ENCODE assay signal across 10 cellular contexts in genomic region chr1:36159614-36160387, GRCh38. TPM values are rescaled to one million over a fixed set of nuclear protein-coding genes. Genes with fewer than 3 reads are reported as not detected.
A peak's percentile ranks its signal among the peaks of the same experiment; 100 is the strongest.
DNase-seq lines count a peak whose midpoint lies in the region; ATAC-seq, FAIRE-seq and TF ChIP-seq lines count a peak whose summit lies in the region.
"Had no signal": no experiment of that assay in that cellular context is flagged by ENCODE, and none has a peak within 500 bp of the region (broad histone marks: within the 10 kb centered on the region; RNA-seq: fewer than 3 reads in every experiment).

No MANE protein-coding gene starts in this region.

- no peak overlapping the region for H3K4me2 ChIP-seq in HepG2 (ENCODE audit: low read depth, low read length)

- no peak overlapping the region for H2AFZ ChIP-seq in HepG2 (ENCODE audit: low read length)

- in situ Hi-C loops in HepG2 (cut with HindIII; ENCODE audit: extremely low pct_ligation_motif_present, low pct_unique_long_range_greater_than_20kb), result no loop called here

- TF ChIP-seq CTCF in ascending aorta (IDR thresholded peaks at IDR 0.05), result no peak
- TF ChIP-seq CTCF in tibial nerve (IDR thresholded peaks at IDR 0.05), result no peak
- no peak for TF ChIP-seq CTCF in HepG2 (CRISPR knock-in tag; IDR thresholded peaks at IDR 0.05)

- CTCF ChIA-PET in HepG2 (lab: Yijun Ruan, JAX; ENCODE audit: low intra/inter-chr PET ratio, low total read pairs), result no interaction called here

- H3K4me1 ChIP-seq in ascending aorta (peaks cover 41 to 52% of the 10 kb centered on the region in 2 donors), mesodermal cell (ENCODE audit: control insufficient read depth, insufficient read depth, low read length, poor library complexity, severe bottlenecking) (peaks cover 51% of the 10 kb centered on the region), tibial nerve (peaks cover 0 to 76% (median 52%) of the 10 kb centered on the region in 4 donors), HepG2 (ENCODE audit: insufficient read depth, low read length) (peaks cover 38% of the 10 kb centered on the region)

- H3K36me3 Mint-ChIP-seq in activated CD4-positive, alpha-beta T cell treated with anti-CD3 and anti-CD28 coated beads, Interleukin-2, amount 10 ng/mL, durations not matched to agents 24 days and 14 days (ENCODE audit: low read depth), result peaks cover 38% of the 10 kb centered on the region

- TF ChIP-seq RAD21 in HepG2 (CRISPR knock-in tag; IDR thresholded peaks at IDR 0.05), result no peak

- no peaks in the 10 kb centered on the region for H3K27me3 Mint-ChIP-seq in activated CD4-positive, alpha-beta T cell treated with anti-CD3 and anti-CD28 coated beads, Interleukin-2, amount 10 ng/mL, durations not matched to agents 24 days and 14 days

- TF ChIP-seq POLR2A in tibial nerve (IDR thresholded peaks at IDR 0.05) (no peak), HepG2 (IDR thresholded peaks at IDR 0.05; ENCODE audit: insufficient read depth in 1 of 2, low read depth in 2 of 2, low read length in 2 of 2) (no peak)

- no peak for FAIRE-seq in HepG2 (lab: Jason Lieb, UNC)

- peak overlapping the region; percentile 90 to 100 for H3K27ac ChIP-seq in ascending aorta
- H3K27ac ChIP-seq in mesodermal cell (ENCODE audit: low read depth, low read length, severe bottlenecking), result peak overlapping the region; percentile 16
- peak overlapping the region; percentile 83 to 99 (median 91) for H3K27ac ChIP-seq in tibial nerve
- no peak overlapping the region for H3K27ac ChIP-seq in HepG2 (ENCODE audit: extremely low read length, insufficient read depth, low read length)

- TF ChIP-seq EP300 in tibial nerve (IDR thresholded peaks at IDR 0.05) (no peak), HepG2 (IDR thresholded peaks at IDR 0.05; ENCODE audit: low read depth in 2 of 2, low read length in 2 of 2) (no peak), HepG2 (CRISPR knock-in tag; IDR thresholded peaks at IDR 0.05; ENCODE audit: borderline replicate concordance) (no peak)

- H3K9ac ChIP-seq in HepG2 (ENCODE audit: insufficient read depth, low read depth, low read length), result no peak overlapping the region

- H3K4me3 Mint-ChIP-seq in activated CD4-positive, alpha-beta T cell treated with anti-CD3 and anti-CD28 coated beads, Interleukin-2, amount 10 ng/mL, durations not matched to agents 24 days and 14 days, result peak overlapping the region; percentile 88

- H3K9me3 Mint-ChIP-seq in activated CD4-positive, alpha-beta T cell treated with anti-CD3 and anti-CD28 coated beads, Interleukin-2, amount 10 ng/mL, durations not matched to agents 24 days and 14 days, result no peaks in the 10 kb centered on the region

- peaks cover 63% of the 10 kb centered on the region for H3K4me1 Mint-ChIP-seq in activated CD4-positive, alpha-beta T cell treated with anti-CD3 and anti-CD28 coated beads, Interleukin-2, amount 10 ng/mL, durations not matched to agents 24 days and 14 days

- H3K27ac Mint-ChIP-seq in activated CD4-positive, alpha-beta T cell treated with anti-CD3 and anti-CD28 coated beads, Interleukin-2, amount 10 ng/mL, durations not matched to agents 24 days and 14 days, result peak overlapping the region; percentile 99

- H3K27me3 ChIP-seq in ascending aorta (no peaks in the 10 kb centered on the region), tibial nerve (no peaks in the 10 kb centered on the region), HepG2 (ENCODE audit: control insufficient read depth in 1 of 2, insufficient read depth in 2 of 2, low read length in 2 of 2) (no peaks in the 10 kb centered on the region)

- POLR2A ChIA-PET in HepG2 (lab: Yijun Ruan, JAX), result interaction anchor here (1.2 kb wide), 1 partner anchor 227 kb away, joined by 3 read pairs; no protein-coding TSS in a partner anchor

- peaks cover 5% of the 10 kb centered on the region for H3K79me2 ChIP-seq in HepG2 (ENCODE audit: insufficient read depth, low read length)

- no peaks in the 10 kb centered on the region for H3K9me3 ChIP-seq in ascending aorta
- H3K9me3 ChIP-seq in mesodermal cell (ENCODE audit: control insufficient read depth, low read length), result no peaks in the 10 kb centered on the region
- no peaks in the 10 kb centered on the region for H3K9me3 ChIP-seq in tibial nerve
- no peaks in the 10 kb centered on the region for H3K9me3 ChIP-seq in HepG2 (ENCODE audit: low read length)

- peaks cover 0 to 2% of the 10 kb centered on the region in 2 donors for H3K36me3 ChIP-seq in ascending aorta
- H3K36me3 ChIP-seq in mesodermal cell (ENCODE audit: control insufficient read depth, insufficient read depth, low read length), result peaks cover 60% of the 10 kb centered on the region
- no peaks in the 10 kb centered on the region for H3K36me3 ChIP-seq in tibial nerve
- no peaks in the 10 kb centered on the region; a peak in 1 of 5 replicates for H3K36me3 ChIP-seq in HepG2 (replicated peaks in 1 of 2; ENCODE audit: control insufficient read depth in 1 of 2, insufficient read depth in 2 of 2, low read length in 2 of 2)

- DNase-seq in activated CD4-positive, alpha-beta T cell treated with anti-CD3 and anti-CD28 coated beads, Interleukin-2, amount 10 ng/mL, durations not matched to agents 24 days and 14 days, result no peak
- no peak for DNase-seq in activated CD4-positive, alpha-beta T cell treated with anti-CD3 and anti-CD28 coated beads for 4 hours
- DNase-seq in ascending aorta (ENCODE audit: low spot score in 2 of 2), result no peak
- DNase-seq in tibial nerve (ENCODE audit: low spot score in 2 of 2), result no peak
- DNase-seq in HepG2 (ENCODE audit: low spot score), result no peak
- no peak for DNase-seq in NCI-H1694 (lab: John Stamatoyannopoulos, UW)
- DNase-seq: activated effector memory CD4-positive, alpha-beta T cell treated with Interleukin-2 at 50 U/mL for 16 hours; NCI-H187 treated with DMSO at 0.1 percent for 48 hours had no signal

- ATAC-seq in HepG2 (no peak), GM18511 (IDR thresholded peaks at IDR 0.05; ENCODE audit: unreplicated experiment) (no peak)

- H4K20me1 ChIP-seq in HepG2 (ENCODE audit: insufficient read depth, low read length), result no peaks in the 10 kb centered on the region

- H3K4me3 ChIP-seq in ascending aorta (peak overlapping the region in 1 of 2 donors; percentile 63), mesodermal cell (ENCODE audit: extremely low read depth, insufficient read depth, low read length, poor library complexity, severe bottlenecking) (no peak overlapping the region), tibial nerve (no peak overlapping the region), HepG2 (replicated peaks in 1 of 3; ENCODE audit: insufficient read depth in 1 of 3, low read depth in 2 of 3, low read length in 3 of 3) (no peak overlapping the region)

- no TSS peak for BruUV-seq in HepG2 (replicated peaks; lab: Mats Ljungman, UMichigan)

- WGBS in mesodermal cell (ENCODE audit: insufficient coverage in 2 of 2), 2 experiments, result 92 to 98% methylated on average over 9 to 10 of the region's 10 CpGs
- WGBS in tibial nerve, 2 donors, result 80 to 81% methylated on average over 10 of the region's 10 CpGs
- WGBS in HepG2 (ENCODE audit: low lambda C conversion rate), result 92% methylated on average over 10 of the region's 10 CpGs

- intact Hi-C loops in activated CD4-positive, alpha-beta T cell treated with anti-CD3 and anti-CD28 coated beads, Interleukin-2, amount 10 ng/mL, durations not matched to agents 24 days and 14 days (cut with micrococcal nuclease), result loop anchor here (1.0 to 5.0 kb wide), 2 partner anchors 10 to 1318 kb away; partner anchors contain the start of gene TRAPPC3
- intact Hi-C loops in ascending aorta (cut with DNase I) (loop anchor here (10.0 kb wide), 1 partner anchor 225 kb away; the partner anchor contains the start of gene STK40), HepG2 (cut with micrococcal nuclease; ENCODE audit: unreplicated experiment) (loop anchor here (10.0 kb wide), 1 partner anchor 65 kb away; the partner anchor contains the start of gene THRAP3)

RNA-seq across cellular contexts. Expression of gene MAP7D1, which starts 3.8 kb away (rescaled TPM):
- 170 and 177 TPM in 2 replicates for total RNA-seq in activated CD4-positive, alpha-beta T cell treated with anti-CD3 and anti-CD28 coated beads, Interleukin-2, amount 10 ng/mL, durations not matched to agents 24 days and 14 days
- total RNA-seq in ascending aorta (209 TPM), tibial nerve (100 to 1,000 TPM in 3 of 4 donors, 10 to 100 TPM in 1; 85.0 to 184 (median 121) TPM), HepG2 (2016; rRNA removed; fragmentation: Illumina TruSeq; extraction: Trizol) (5.5 and 7.2 TPM in 2 replicates)
- 148 TPM for polyA plus RNA-seq in mesodermal cell (2013, experiment 1 of 2)
- polyA plus RNA-seq in mesodermal cell (2013, experiment 2 of 2), result 124 TPM
- 2.9 and 3.9 TPM in 2 replicates for total RNA-seq in HepG2 (2016; cell fraction: cytosol; rRNA removed; fragmentation: Illumina TruSeq; extraction: Trizol; ENCODE audit: low read depth)
- 6.3 and 7.8 TPM in 2 replicates for total RNA-seq in HepG2 (2016; cell fraction: insoluble cytoplasmic fraction; rRNA removed; fragmentation: Illumina TruSeq; extraction: Trizol)
- 4.2 TPM in 2 replicates for total RNA-seq in HepG2 (2016; cell fraction: membrane; rRNA removed; fragmentation: Illumina TruSeq; extraction: Trizol)
- 6.1 and 7.9 TPM in 2 replicates for total RNA-seq in HepG2 (2016; cell fraction: nucleus; rRNA removed; fragmentation: Illumina TruSeq; extraction: Trizol)
- polyA plus RNA-seq in HepG2 (2011; rRNA removed), result 5.6 and 6.8 TPM in 2 replicates
- 4.7 and 5.2 TPM in 2 replicates for polyA plus RNA-seq in HepG2 (2011; cell fraction: cytosol; rRNA removed)
- polyA plus RNA-seq in HepG2 (2011; cell fraction: nucleus; rRNA removed), result 14.7 and 14.9 TPM in 2 replicates
- polyA plus RNA-seq in HepG2 (2012), result 7.7 and 14.1 TPM in 2 replicates
- 1.7 and 2.4 TPM in 2 replicates for polyA plus RNA-seq in HepG2 (2016; cell fraction: cytosol; fragmentation: Illumina TruSeq; extraction: Trizol; ENCODE audit: low read depth)
- polyA plus RNA-seq in HepG2 (2016; cell fraction: insoluble cytoplasmic fraction; fragmentation: Illumina TruSeq; extraction: Trizol; ENCODE audit: low read depth), result 14.2 and 15.7 TPM in 2 replicates
- polyA plus RNA-seq in HepG2 (2016; cell fraction: membrane; fragmentation: Illumina TruSeq; extraction: Trizol; ENCODE audit: low read depth), result 4.5 and 4.6 TPM in 2 replicates
- 19.3 and 21.5 TPM in 2 replicates for polyA plus RNA-seq in HepG2 (2016; cell fraction: nucleus; fragmentation: Illumina TruSeq; extraction: Trizol; ENCODE audit: insufficient read depth, low read depth)
- polyA minus RNA-seq in HepG2 (2011; rRNA and poly(A)+ RNA removed; ENCODE audit: low replicate concordance), result 8.3 and 16.3 TPM in 2 replicates
- polyA minus RNA-seq in HepG2 (2011; cell fraction: cytosol; rRNA and poly(A)+ RNA removed), result 6.0 and 8.5 TPM in 2 replicates
- polyA minus RNA-seq in HepG2 (2011; cell fraction: nucleus; rRNA and poly(A)+ RNA removed), result 4.0 and 7.2 TPM in 2 replicates

RNA-seq across cellular contexts. Expression of gene TRAPPC3, which starts 10.5 kb away (rescaled TPM):
- 71.2 and 72.4 TPM in 2 replicates for total RNA-seq in activated CD4-positive, alpha-beta T cell treated with anti-CD3 and anti-CD28 coated beads, Interleukin-2, amount 10 ng/mL, durations not matched to agents 24 days and 14 days
- 52.0 TPM for total RNA-seq in ascending aorta
- polyA plus RNA-seq in mesodermal cell (2013, experiment 1 of 2), result 61.7 TPM
- 55.2 TPM for polyA plus RNA-seq in mesodermal cell (2013, experiment 2 of 2)
- total RNA-seq in tibial nerve, result 10 to 100 TPM; 48.0 to 90.4 (median 69.1) TPM
- 62.4 and 66.7 TPM in 2 replicates for total RNA-seq in HepG2 (2016; rRNA removed; fragmentation: Illumina TruSeq; extraction: Trizol)
- 33.8 and 35.1 TPM in 2 replicates for total RNA-seq in HepG2 (2016; cell fraction: cytosol; rRNA removed; fragmentation: Illumina TruSeq; extraction: Trizol; ENCODE audit: low read depth)
- total RNA-seq in HepG2 (2016; cell fraction: insoluble cytoplasmic fraction; rRNA removed; fragmentation: Illumina TruSeq; extraction: Trizol), result 67.4 and 70.9 TPM in 2 replicates
- 51.3 and 59.4 TPM in 2 replicates for total RNA-seq in HepG2 (2016; cell fraction: membrane; rRNA removed; fragmentation: Illumina TruSeq; extraction: Trizol)
- total RNA-seq in HepG2 (2016; cell fraction: nucleus; rRNA removed; fragmentation: Illumina TruSeq; extraction: Trizol), result 32.1 and 40.4 TPM in 2 replicates
- polyA plus RNA-seq in HepG2 (2011; rRNA removed), result 48.0 and 53.7 TPM in 2 replicates
- 54.6 and 63.8 TPM in 2 replicates for polyA plus RNA-seq in HepG2 (2011; cell fraction: cytosol; rRNA removed)
- polyA plus RNA-seq in HepG2 (2011; cell fraction: nucleus; rRNA removed), result 23.5 and 23.9 TPM in 2 replicates
- polyA plus RNA-seq in HepG2 (2012), result 39.6 and 48.9 TPM in 2 replicates
- 32.8 and 40.4 TPM in 2 replicates for polyA plus RNA-seq in HepG2 (2016; cell fraction: cytosol; fragmentation: Illumina TruSeq; extraction: Trizol; ENCODE audit: low read depth)
- 70.8 and 86.6 TPM in 2 replicates for polyA plus RNA-seq in HepG2 (2016; cell fraction: insoluble cytoplasmic fraction; fragmentation: Illumina TruSeq; extraction: Trizol; ENCODE audit: low read depth)
- 45.9 and 53.3 TPM in 2 replicates for polyA plus RNA-seq in HepG2 (2016; cell fraction: membrane; fragmentation: Illumina TruSeq; extraction: Trizol; ENCODE audit: low read depth)
- polyA plus RNA-seq in HepG2 (2016; cell fraction: nucleus; fragmentation: Illumina TruSeq; extraction: Trizol; ENCODE audit: insufficient read depth, low read depth), result 58.4 and 69.5 TPM in 2 replicates
- 12.2 and 41.8 TPM in 2 replicates for polyA minus RNA-seq in HepG2 (2011; rRNA and poly(A)+ RNA removed; ENCODE audit: low replicate concordance)
- 16.1 and 26.3 TPM in 2 replicates for polyA minus RNA-seq in HepG2 (2011; cell fraction: cytosol; rRNA and poly(A)+ RNA removed)
- 10.3 and 14.2 TPM in 2 replicates for polyA minus RNA-seq in HepG2 (2011; cell fraction: nucleus; rRNA and poly(A)+ RNA removed)

RNA-seq across cellular contexts. Expression of gene COL8A2, which starts 34.8 kb away (rescaled TPM):
- total RNA-seq in activated CD4-positive, alpha-beta T cell treated with anti-CD3 and anti-CD28 coated beads, Interleukin-2, amount 10 ng/mL, durations not matched to agents 24 days and 14 days, result 0.12 TPM in 2 replicates
- 41.7 TPM for total RNA-seq in ascending aorta
- polyA plus RNA-seq in mesodermal cell (2013, experiment 1 of 2), result 0.37 TPM
- polyA plus RNA-seq in mesodermal cell (2013, experiment 2 of 2), result 0.61 TPM
- 10 to 100 TPM; 26.7 to 57.9 (median 50.2) TPM for total RNA-seq in tibial nerve
- total RNA-seq in HepG2 (2016; rRNA removed; fragmentation: Illumina TruSeq; extraction: Trizol), result 0.04 and 0.24 TPM in 2 replicates
- total RNA-seq in HepG2 (2016; cell fraction: cytosol; rRNA removed; fragmentation: Illumina TruSeq; extraction: Trizol; ENCODE audit: low read depth), result not detected in 2 replicates
- total RNA-seq in HepG2 (2016; cell fraction: insoluble cytoplasmic fraction; rRNA removed; fragmentation: Illumina TruSeq; extraction: Trizol), result 0.04 and 0.09 TPM in 2 replicates
- 0.06 TPM in 1 of 2 replicates, not detected in the other for total RNA-seq in HepG2 (2016; cell fraction: membrane; rRNA removed; fragmentation: Illumina TruSeq; extraction: Trizol)
- total RNA-seq in HepG2 (2016; cell fraction: nucleus; rRNA removed; fragmentation: Illumina TruSeq; extraction: Trizol), result 0.19 and 0.34 TPM in 2 replicates
- polyA plus RNA-seq in HepG2 (2011; rRNA removed), result 0.13 and 0.24 TPM in 2 replicates
- polyA plus RNA-seq in HepG2 (2011; cell fraction: cytosol; rRNA removed), result 0.21 and 0.22 TPM in 2 replicates
- 0.52 and 0.53 TPM in 2 replicates for polyA plus RNA-seq in HepG2 (2011; cell fraction: nucleus; rRNA removed)
- polyA plus RNA-seq in HepG2 (2012), result 0.13 and 0.17 TPM in 2 replicates
- not detected in 2 replicates for polyA plus RNA-seq in HepG2 (2016; cell fraction: cytosol; fragmentation: Illumina TruSeq; extraction: Trizol; ENCODE audit: low read depth)
- polyA plus RNA-seq in HepG2 (2016; cell fraction: insoluble cytoplasmic fraction; fragmentation: Illumina TruSeq; extraction: Trizol; ENCODE audit: low read depth), result 0.10 TPM in 1 of 2 replicates, not detected in the other
- polyA plus RNA-seq in HepG2 (2016; cell fraction: membrane; fragmentation: Illumina TruSeq; extraction: Trizol; ENCODE audit: low read depth), result 0.03 TPM in 1 of 2 replicates, not detected in the other
- 0.20 TPM in 1 of 2 replicates, not detected in the other for polyA plus RNA-seq in HepG2 (2016; cell fraction: nucleus; fragmentation: Illumina TruSeq; extraction: Trizol; ENCODE audit: insufficient read depth, low read depth)
- 0.07 and 0.52 TPM in 2 replicates for polyA minus RNA-seq in HepG2 (2011; rRNA and poly(A)+ RNA removed; ENCODE audit: low replicate concordance)
- polyA minus RNA-seq in HepG2 (2011; cell fraction: cytosol; rRNA and poly(A)+ RNA removed), result 0.20 and 0.26 TPM in 2 replicates
- 0.50 and 0.52 TPM in 2 replicates for polyA minus RNA-seq in HepG2 (2011; cell fraction: nucleus; rRNA and poly(A)+ RNA removed)

Comparison
In these comparisons a context has a peak if more than half of its experiments do, and no peak if none do; other contexts are left out.
1. RNA of gene MAP7D1, which starts 3.8 kb away (total RNA-seq): 209 TPM in ascending aorta (single experiment), 170 to 177 TPM in activated CD4-positive, alpha-beta T cell treated with anti-CD3 and anti-CD28 coated beads, Interleukin-2, amount 10 ng/mL, durations not matched to agents 24 days and 14 days and 85.0 to 184 TPM in tibial nerve; 2.9 to 7.9 TPM in HepG2; every median in the first group is over 4 times any median in the second.
2. RNA of gene COL8A2, which starts 34.8 kb away (total RNA-seq): 26.7 to 57.9 TPM in tibial nerve and 41.7 TPM in ascending aorta (single experiment); 0.04 to 0.34 TPM in HepG2 and 0.12 TPM in activated CD4-positive, alpha-beta T cell treated with anti-CD3 and anti-CD28 coated beads, Interleukin-2, amount 10 ng/mL, durations not matched to agents 24 days and 14 days; every median in the first group is over 10 times any median in the second.